In the genomic region with DNA sequence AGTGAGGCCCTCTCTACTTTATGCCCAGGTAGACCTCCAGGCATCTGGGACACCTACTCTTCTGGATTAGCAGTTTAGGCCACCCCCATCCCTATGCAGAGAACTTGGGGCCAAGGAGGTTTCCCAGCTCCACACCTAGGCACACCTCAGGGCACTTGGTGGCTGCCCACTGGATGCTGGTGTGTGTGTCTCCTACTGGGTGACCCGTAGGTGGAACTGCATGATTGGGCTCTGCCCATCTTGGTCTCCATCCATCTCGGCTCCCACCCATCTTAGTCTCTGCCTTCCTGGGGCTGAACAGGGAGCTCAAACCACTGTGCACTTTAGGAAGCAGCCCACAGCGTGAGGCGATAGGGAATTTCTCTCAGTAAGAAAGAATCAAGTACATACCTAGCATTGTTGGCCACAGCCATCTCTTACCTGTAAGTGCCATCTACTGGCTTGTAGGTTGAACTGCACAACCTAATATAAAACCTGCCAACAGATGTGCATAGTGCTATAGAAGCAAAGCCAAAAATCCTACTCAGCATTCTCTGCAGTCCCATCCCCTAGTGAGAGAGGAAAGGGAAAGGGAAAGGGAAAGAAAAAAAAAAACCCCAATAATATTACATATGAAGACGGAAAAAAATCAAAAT, we compare ENCODE assay signal across 8 cellular contexts.
DNase-seq lines count a peak whose midpoint lies in the region; ATAC-seq and TF ChIP-seq lines count a peak whose summit lies in the region.

No MANE protein-coding gene starts in this region.

- H3K27me3 ChIP-seq in A673 (replicated peaks; ENCODE audit: insufficient read depth, low read depth, low read length, poor library complexity) = peaks cover 12% of the 10 kb centered on the region
- no peaks in the 10 kb centered on the region for H3K27me3 ChIP-seq in NT2/D1 (ENCODE audit: insufficient read depth, insufficient read length)

- DNase-seq in A673 (ENCODE audit: low spot score) (peak; percentile 11), NT2/D1 (ENCODE audit: low read depth, low spot score) (peak; percentile 6), fibroblast of the conjunctiva (ENCODE audit: low read depth) (peak; percentile 3), posterior cingulate gyrus (no peak), Right ventricle myocardium superior (no peak), posterior vena cava (ENCODE audit: low spot score) (no peak)

- no peak overlapping the region for H3K27ac ChIP-seq in A673 (ENCODE audit: low read depth, low read length, poor library complexity, severe bottlenecking)

- CTCF ChIA-PET in A673 (lab: Charles Lee) = no interaction called here

- peak; percentile 53 for TF ChIP-seq CTCF in A673 (conservative IDR thresholded peaks at IDR 0.05; ENCODE audit: low read depth, low read length)

- peak; percentile 77 for ATAC-seq in GM18502 (IDR thresholded peaks at IDR 0.05; ENCODE audit: poor library complexity, unreplicated experiment)
- peak; percentile 87 for ATAC-seq in HG02885 (IDR thresholded peaks at IDR 0.05; ENCODE audit: poor library complexity, unreplicated experiment)
- no peak for ATAC-seq in Right ventricle myocardium superior (ENCODE audit: poor library complexity)

- BruUV-seq in A673 (replicated peaks; lab: Mats Ljungman, UMichigan) = no TSS peak

- H3K9me3 ChIP-seq in A673 (ENCODE audit: low read depth, low read length, poor library complexity, severe bottlenecking) (no peaks in the 10 kb centered on the region), NT2/D1 (ENCODE audit: insufficient read depth, low read length) (no peaks in the 10 kb centered on the region)

- intact Hi-C loops in A673 (cut with micrococcal nuclease; ENCODE audit: unreplicated experiment) (loop anchor here (5.0 kb wide), 1 partner anchor 76 kb away; no protein-coding TSS in a partner anchor), posterior cingulate gyrus (cut with DNase I) (no loop called here), Right ventricle myocardium superior (cut with DNase I) (no loop called here), posterior vena cava (cut with DNase I) (no loop called here)

- POLR2A ChIA-PET in A673 (lab: Charles Lee; ENCODE audit: low non-redundant PET) = no interaction called here

- H3K36me3 ChIP-seq in A673 (ENCODE audit: insufficient read depth, low read length, poor library complexity, severe bottlenecking) (no peaks in the 10 kb centered on the region), NT2/D1 (ENCODE audit: insufficient read depth, insufficient read length, low read length) (no peaks in the 10 kb centered on the region)

- H3K4me1 ChIP-seq in A673 (ENCODE audit: insufficient read depth, low read length, poor library complexity, severe bottlenecking) = no peaks in the 10 kb centered on the region
- H3K4me1 ChIP-seq in NT2/D1 (ENCODE audit: insufficient read depth, insufficient read length) = no peaks in the 10 kb centered on the region

- no peak overlapping the region for H3K9ac ChIP-seq in NT2/D1 (ENCODE audit: insufficient read length, low read depth)

- H3K4me3 ChIP-seq in A673 (ENCODE audit: low read depth, low read length, poor library complexity, severe bottlenecking) (no peak overlapping the region), NT2/D1 (ENCODE audit: insufficient read length, low read depth) (no peak overlapping the region)

Comparison
In these comparisons a context has a peak if more than half of its experiments do, and no peak if none do; other contexts are left out.
1. DNase-seq: peak in A673 (single experiment), NT2/D1 (single experiment) and fibroblast of the conjunctiva (single experiment); none in posterior cingulate gyrus (0 of 10), Right ventricle myocardium superior (single experiment) and posterior vena cava (single experiment).